In the genomic region with DNA sequence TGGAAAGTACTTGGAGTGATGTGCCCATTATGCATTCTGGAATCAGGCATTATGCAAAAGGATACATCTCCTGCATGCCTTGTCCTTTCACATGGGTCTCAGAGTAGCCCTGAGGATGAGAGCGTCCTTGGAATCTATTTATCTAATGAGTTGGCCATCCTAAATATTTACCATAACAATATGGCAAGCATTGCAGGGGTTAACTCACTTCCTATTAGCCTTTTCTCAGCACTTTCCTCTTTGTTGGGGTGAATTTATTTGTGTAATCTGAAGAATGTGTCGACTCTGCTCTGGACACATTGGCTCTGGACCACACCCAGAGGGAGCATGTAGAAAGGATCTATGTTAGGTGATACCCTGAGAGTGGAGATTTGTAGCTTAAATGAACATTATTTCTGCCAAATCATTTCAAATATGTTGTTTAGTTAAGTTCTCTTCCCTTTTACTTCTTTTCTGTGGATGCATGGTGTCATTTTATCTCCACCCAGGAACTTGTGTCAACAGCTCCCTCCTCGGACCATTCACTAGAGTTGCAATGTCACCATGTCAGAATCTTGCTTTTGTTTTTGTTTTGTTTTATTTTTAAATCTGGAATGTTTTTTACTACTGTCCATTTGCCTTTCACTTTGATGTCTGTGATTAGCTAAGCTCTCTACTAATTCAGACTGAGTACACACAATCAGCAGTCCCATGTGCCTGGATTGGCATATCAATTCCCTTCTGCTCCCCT, we compare ENCODE assay signal across 1 cellular context.
TF ChIP-seq lines count a peak whose summit lies in the region.

No MANE protein-coding gene starts in this region.

TF ChIP-seq in IMR-90, 13 proteins besides CTCF, POLR2A, EP300 and RAD21:
- TF ChIP-seq, protein P1, sequence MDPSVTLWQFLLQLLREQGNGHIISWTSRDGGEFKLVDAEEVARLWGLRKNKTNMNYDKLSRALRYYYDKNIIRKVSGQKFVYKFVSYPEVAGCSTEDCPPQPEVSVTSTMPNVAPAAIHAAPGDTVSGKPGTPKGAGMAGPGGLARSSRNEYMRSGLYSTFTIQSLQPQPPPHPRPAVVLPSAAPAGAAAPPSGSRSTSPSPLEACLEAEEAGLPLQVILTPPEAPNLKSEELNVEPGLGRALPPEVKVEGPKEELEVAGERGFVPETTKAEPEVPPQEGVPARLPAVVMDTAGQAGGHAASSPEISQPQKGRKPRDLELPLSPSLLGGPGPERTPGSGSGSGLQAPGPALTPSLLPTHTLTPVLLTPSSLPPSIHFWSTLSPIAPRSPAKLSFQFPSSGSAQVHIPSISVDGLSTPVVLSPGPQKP (IDR thresholded peaks at IDR 0.05; ENCODE audit: borderline replicate concordance, low read depth, low read length): no peak
- no peak for TF ChIP-seq BHLHE40 (IDR thresholded peaks at IDR 0.05; ENCODE audit: low read depth, low read length)
- no peak for TF ChIP-seq MAFK (IDR thresholded peaks at IDR 0.05; ENCODE audit: low read depth, low read length)
- no peak for TF ChIP-seq SMC3 (IDR thresholded peaks at IDR 0.05; ENCODE audit: low read depth, low read length)
- no peak for TF ChIP-seq NFE2L2 (IDR thresholded peaks at IDR 0.05; ENCODE audit: low read depth, low read length)
- no peak for TF ChIP-seq MXI1 (IDR thresholded peaks at IDR 0.05; ENCODE audit: borderline replicate concordance, low read depth, low read length)
